In genomic region chr18:9916814-9917213, GRCh38 we compare ENCODE assay signal across 13 cellular contexts. TPM values are rescaled to one million over a fixed set of nuclear protein-coding genes. Genes with fewer than 3 reads are reported as not detected.
DNase-seq lines count a peak whose midpoint lies in the region; ATAC-seq and TF ChIP-seq lines count a peak whose summit lies in the region.
"Had no signal": no experiment of that assay in that cellular context is flagged by ENCODE, and none has a peak within 500 bp of the region (broad histone marks: within the 10 kb centered on the region; RNA-seq: fewer than 3 reads in every experiment).

No MANE protein-coding gene starts in this region.

- H3K4me1 ChIP-seq in iPS-15b (ENCODE audit: control insufficient read depth, insufficient read depth, low read length) (peaks cover 32% of the 10 kb centered on the region), suprapubic skin (peaks cover 69% of the 10 kb centered on the region)

- WGBS in suprapubic skin, result 62% methylated on average over 3 of the region's 3 CpGs
- WGBS in lower leg skin, 2 donors, result 64 to 66% methylated on average over 3 of the region's 3 CpGs

- intact Hi-C loops in activated T-helper 2 cell treated with anti-CD3 and anti-CD28 coated beads, Interferon-gamma antibody, Interleukin-2, Interleukin-4, amounts not matched to agents 10 μg/mL and 5 μg/mL and 100 μg/mL, durations not matched to agents 14 hours and 24 hours and 36 hours (cut with micrococcal nuclease), result loop anchor here (5.0 to 10.0 kb wide), 2 partner anchors 35 to 582 kb away; partner anchors contain the start of gene TWSG1
- intact Hi-C loops in lower leg skin (cut with DNase I; ENCODE audit: low total_unique reads), result loop anchor here (5.0 kb wide), 1 partner anchor 965 kb away; no protein-coding TSS in a partner anchor

- no peaks in the 10 kb centered on the region for H3K9me3 Mint-ChIP-seq in activated T-cell treated with anti-CD3 and anti-CD28 coated beads, Interleukin-2, amount 50 U/mL, for 24 hours
- H3K9me3 Mint-ChIP-seq in activated T-helper 2 cell treated with anti-CD3 and anti-CD28 coated beads, Interferon-gamma antibody, Interleukin-2, Interleukin-4, amounts not matched to agents 10 μg/mL and 5 μg/mL and 100 μg/mL, durations not matched to agents 14 hours and 24 hours and 36 hours, result no peaks in the 10 kb centered on the region

- no peak overlapping the region for H3K9ac ChIP-seq in iPS-15b (ENCODE audit: low read depth, low read length)

- peak overlapping the region; percentile 91 for H3K4me3 Mint-ChIP-seq in activated T-cell treated with anti-CD3 and anti-CD28 coated beads, Interleukin-2, amount 50 U/mL, for 24 hours
- peak overlapping the region; percentile 86 for H3K4me3 Mint-ChIP-seq in activated T-helper 2 cell treated with anti-CD3 and anti-CD28 coated beads, Interferon-gamma antibody, Interleukin-2, Interleukin-4, amounts not matched to agents 10 μg/mL and 5 μg/mL and 100 μg/mL, durations not matched to agents 14 hours and 24 hours and 36 hours (ENCODE audit: low read depth)

- peaks cover 15% of the 10 kb centered on the region for H3K36me3 Mint-ChIP-seq in activated T-cell treated with anti-CD3 and anti-CD28 coated beads, Interleukin-2, amount 50 U/mL, for 24 hours (ENCODE audit: low read depth)
- peaks cover 8% of the 10 kb centered on the region for H3K36me3 Mint-ChIP-seq in activated T-helper 2 cell treated with anti-CD3 and anti-CD28 coated beads, Interferon-gamma antibody, Interleukin-2, Interleukin-4, amounts not matched to agents 10 μg/mL and 5 μg/mL and 100 μg/mL, durations not matched to agents 14 hours and 24 hours and 36 hours (ENCODE audit: low read depth)

- peak overlapping the region; percentile 77 for H3K4me3 ChIP-seq in iPS-15b (ENCODE audit: low read depth, low read length)
- peak overlapping the region; percentile 61 for H3K4me3 ChIP-seq in suprapubic skin
- no peak overlapping the region for H3K4me3 ChIP-seq in lower leg skin (ENCODE audit: low read depth, poor library complexity, severe bottlenecking)
- H3K4me3 ChIP-seq: colonic mucosa, SJCRH30 had no signal

- H3K27me3 ChIP-seq in iPS-15b (ENCODE audit: control insufficient read depth, insufficient read depth, low read length), result peaks cover 2% of the 10 kb centered on the region
- no peaks in the 10 kb centered on the region for H3K27me3 ChIP-seq in suprapubic skin
- H3K27me3 ChIP-seq: colonic mucosa, SJCRH30 had no signal

- ATAC-seq in GM18858 (IDR thresholded peaks at IDR 0.05; ENCODE audit: unreplicated experiment) (no peak), GM18511 (IDR thresholded peaks at IDR 0.05; ENCODE audit: unreplicated experiment) (no peak)
- ATAC-seq: activated CD8-positive, alpha-beta memory T cell treated with anti-CD3 and anti-CD28 coated beads, Interleukin-2, amount 10 ng/mL, durations not matched to agents 7 days and 5 days had no signal

- no peaks in the 10 kb centered on the region for H3K27me3 Mint-ChIP-seq in activated T-cell treated with anti-CD3 and anti-CD28 coated beads, Interleukin-2, amount 50 U/mL, for 24 hours
- no peaks in the 10 kb centered on the region for H3K27me3 Mint-ChIP-seq in activated T-helper 2 cell treated with anti-CD3 and anti-CD28 coated beads, Interferon-gamma antibody, Interleukin-2, Interleukin-4, amounts not matched to agents 10 μg/mL and 5 μg/mL and 100 μg/mL, durations not matched to agents 14 hours and 24 hours and 36 hours (ENCODE audit: low read depth)
- H3K27me3 Mint-ChIP-seq: activated CD8-positive, alpha-beta memory T cell treated with anti-CD3 and anti-CD28 coated beads, Interleukin-2, amount 10 ng/mL, durations not matched to agents 7 days and 5 days had no signal

- no peak for TF ChIP-seq CTCF in suprapubic skin (IDR thresholded peaks at IDR 0.05)
- TF ChIP-seq CTCF in lower leg skin (IDR thresholded peaks at IDR 0.05), result no peak

- H3K27ac Mint-ChIP-seq in activated T-cell treated with anti-CD3 and anti-CD28 coated beads, Interleukin-2, amount 50 U/mL, for 24 hours, result peak overlapping the region; percentile 95
- H3K27ac Mint-ChIP-seq in activated T-helper 2 cell treated with anti-CD3 and anti-CD28 coated beads, Interferon-gamma antibody, Interleukin-2, Interleukin-4, amounts not matched to agents 10 μg/mL and 5 μg/mL and 100 μg/mL, durations not matched to agents 14 hours and 24 hours and 36 hours, result no peak overlapping the region

- TF ChIP-seq EP300 in suprapubic skin (IDR thresholded peaks at IDR 0.05), result no peak

- H3K36me3 ChIP-seq in iPS-15b (ENCODE audit: control insufficient read depth, insufficient read depth, low read length), result no peaks in the 10 kb centered on the region
- no peaks in the 10 kb centered on the region for H3K36me3 ChIP-seq in suprapubic skin
- H3K36me3 ChIP-seq: colonic mucosa, SJCRH30 had no signal

- H3K4me1 Mint-ChIP-seq in activated T-cell treated with anti-CD3 and anti-CD28 coated beads, Interleukin-2, amount 50 U/mL, for 24 hours (ENCODE audit: low read depth), result peaks cover 28% of the 10 kb centered on the region
- H3K4me1 Mint-ChIP-seq in activated T-helper 2 cell treated with anti-CD3 and anti-CD28 coated beads, Interferon-gamma antibody, Interleukin-2, Interleukin-4, amounts not matched to agents 10 μg/mL and 5 μg/mL and 100 μg/mL, durations not matched to agents 14 hours and 24 hours and 36 hours (ENCODE audit: low read depth), result peaks cover 24% of the 10 kb centered on the region

- H3K9me3 ChIP-seq in iPS-15b (ENCODE audit: control insufficient read depth, insufficient read depth, low read length) (no peaks in the 10 kb centered on the region), suprapubic skin (no peaks in the 10 kb centered on the region)
- H3K9me3 ChIP-seq: colonic mucosa, SJCRH30 had no signal

- TF ChIP-seq POLR2A in suprapubic skin (IDR thresholded peaks at IDR 0.05), result no peak
- no peak for TF ChIP-seq POLR2A in lower leg skin (IDR thresholded peaks at IDR 0.05)

- peak overlapping the region; percentile 100 for H3K27ac ChIP-seq in suprapubic skin
- H3K27ac ChIP-seq: SJCRH30 had no signal

- DNase-seq in activated T-cell treated with anti-CD3 and anti-CD28 coated beads, Interleukin-2, amount 50 U/mL, for 24 hours, result no peak
- no peak for DNase-seq in activated T-cell treated with anti-CD3 and anti-CD28 coated beads for 4 hours
- DNase-seq in activated T-helper 2 cell treated with anti-CD3 and anti-CD28 coated beads, Interferon-gamma antibody, Interleukin-2, Interleukin-4, amounts not matched to agents 10 μg/mL and 5 μg/mL and 100 μg/mL, durations not matched to agents 14 hours and 24 hours and 36 hours (ENCODE audit: low spot score), result no peak
- no peak for DNase-seq in suprapubic skin (ENCODE audit: low spot score in 2 of 2)
- no peak for DNase-seq in lower leg skin (ENCODE audit: low spot score in 2 of 2)
- DNase-seq: activated CD8-positive, alpha-beta memory T cell treated with anti-CD3 and anti-CD28 coated beads, Interleukin-2, amount 10 ng/mL, durations not matched to agents 7 days and 5 days; colonic mucosa; NCI-H345; SJCRH30; stimulated activated CD4-positive, alpha-beta T cell treated with anti-CD3 and anti-CD28 coated beads, Interleukin-4, amount 100 ng/mL, for 24 hours had no signal

RNA-seq across cellular contexts. Expression of gene VAPA, which starts 3.0 kb away (rescaled TPM):
- total RNA-seq in activated T-helper 2 cell treated with anti-CD3 and anti-CD28 coated beads, Interferon-gamma antibody, Interleukin-2, Interleukin-4, amounts not matched to agents 10 μg/mL and 5 μg/mL and 100 μg/mL, durations not matched to agents 14 hours and 24 hours and 36 hours, result 216 and 223 TPM in 2 replicates
- total RNA-seq in suprapubic skin, result 100 to 1,000 TPM; 182 to 244 (median 212) TPM
- 100 to 1,000 TPM; 188 to 221 (median 209) TPM for total RNA-seq in lower leg skin

RNA-seq across cellular contexts. Expression of gene TXNDC2, which starts 31.0 kb away (rescaled TPM):
- total RNA-seq in activated T-helper 2 cell treated with anti-CD3 and anti-CD28 coated beads, Interferon-gamma antibody, Interleukin-2, Interleukin-4, amounts not matched to agents 10 μg/mL and 5 μg/mL and 100 μg/mL, durations not matched to agents 14 hours and 24 hours and 36 hours, result 0.21 and 0.39 TPM in 2 replicates
- total RNA-seq in suprapubic skin, result not detected
- total RNA-seq in lower leg skin, result under 1 TPM in 1 of 4 donors, not detected in 3; 0.06 TPM
- total RNA-seq: activated CD8-positive, alpha-beta memory T cell treated with anti-CD3 and anti-CD28 coated beads, Interleukin-2, amount 10 ng/mL, durations not matched to agents 7 days and 5 days; colonic mucosa had no signal
